Comparison of ENCODE assay signal across 8 cellular contexts in the genomic region with DNA sequence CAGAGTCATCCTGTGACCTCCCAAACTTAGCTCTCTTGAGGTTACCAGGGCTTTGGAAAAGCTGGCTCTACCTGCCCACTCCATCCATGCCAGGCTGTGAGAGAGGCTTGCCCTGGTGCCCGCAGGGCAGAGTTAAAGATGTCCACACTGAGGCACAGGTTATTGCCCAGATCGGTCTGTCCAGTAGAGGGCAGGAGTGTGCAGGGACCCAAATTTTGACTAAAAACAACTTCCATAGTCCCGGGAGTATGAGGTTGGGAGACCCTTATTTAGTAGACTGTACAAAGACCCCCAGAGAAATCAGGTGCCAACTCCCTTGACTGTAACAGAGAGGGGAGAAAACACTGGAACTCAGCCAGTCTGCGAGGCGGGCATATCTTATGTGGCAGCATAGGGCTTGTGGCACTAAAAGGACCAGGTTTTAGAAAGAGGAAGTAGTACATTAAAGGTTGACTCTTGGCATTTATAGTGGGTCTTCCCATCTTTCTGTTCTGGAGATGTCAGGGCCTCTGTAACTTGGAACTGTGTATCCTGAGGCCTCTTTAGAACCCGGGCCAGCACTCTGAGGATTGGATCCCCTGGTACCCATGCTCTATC. TPM values are rescaled to one million over a fixed set of nuclear protein-coding genes. Genes with fewer than 3 reads are reported as not detected.
DNase-seq lines count a peak whose midpoint lies in the region; ATAC-seq and TF ChIP-seq lines count a peak whose summit lies in the region.

No MANE protein-coding gene starts in this region.

- intact Hi-C loops in OCI-LY7 (cut with micrococcal nuclease; ENCODE audit: unreplicated experiment), result loop anchor here (10.0 kb wide), 1 partner anchor 113 kb away; no protein-coding TSS in a partner anchor
- intact Hi-C loops in activated naive CD4-positive, alpha-beta T cell treated with anti-CD3 and anti-CD28 coated beads for 36 hours (cut with micrococcal nuclease), result loop anchor here (1.0 to 5.0 kb wide), 2 partner anchors 90 to 174 kb away; no protein-coding TSS in a partner anchor
- intact Hi-C loops in right cardiac atrium (cut with DNase I), result no loop called here

- POLR2A ChIA-PET in OCI-LY7 (lab: Charles Lee), result no interaction called here

- H3K4me2 ChIP-seq in OCI-LY7 (ENCODE audit: low read length), result peak overlapping the region; percentile 34; the same call in 1 of the 2 replicates

- H3K4me1 ChIP-seq in OCI-LY7 (ENCODE audit: insufficient read depth, low read length, poor library complexity, severe bottlenecking) (no peaks in the 10 kb centered on the region), right cardiac atrium (ENCODE audit: control insufficient read depth, insufficient read depth, low read length) (peaks cover 2% of the 10 kb centered on the region)

- no peak overlapping the region for H2AFZ ChIP-seq in OCI-LY7 (ENCODE audit: low read length)

- DNase-seq in OCI-LY7 (ENCODE audit: low spot score), result peak; percentile 40
- DNase-seq in activated naive CD4-positive, alpha-beta T cell treated with anti-CD3 and anti-CD28 coated beads for 36 hours, result peak; percentile 70
- no peak for DNase-seq in right cardiac atrium
- peak; percentile 21 to 44 for DNase-seq in stimulated activated CD8-positive, alpha-beta memory T cell treated with anti-CD3 and anti-CD28 coated beads, Interleukin-2, amount 100 ng/mL, for 48 hours (ENCODE audit: low read depth in 2 of 2)
- DNase-seq in SK-N-DZ (ENCODE audit: low spot score), result no peak

- TF ChIP-seq CTCF in GM12875 (IDR thresholded peaks at IDR 0.05; ENCODE audit: borderline replicate concordance, insufficient read depth, low read depth, low read length), result peak; percentile 80
- peak; percentile 94 for TF ChIP-seq CTCF in OCI-LY7 (conservative IDR thresholded peaks at IDR 0.05; ENCODE audit: low read length)

- no peaks in the 10 kb centered on the region for H3K9me3 ChIP-seq in OCI-LY7 (ENCODE audit: low read length)
- no peaks in the 10 kb centered on the region for H3K9me3 ChIP-seq in right cardiac atrium (ENCODE audit: control insufficient read depth, low read length)

- H3K27ac Mint-ChIP-seq in activated naive CD4-positive, alpha-beta T cell treated with anti-CD3 and anti-CD28 coated beads for 36 hours, result no peak overlapping the region

- CTCF ChIA-PET in OCI-LY7 (lab: Charles Lee; ENCODE audit: unreplicated experiment), result no interaction called here
- CTCF ChIA-PET in activated naive CD4-positive, alpha-beta T cell treated with anti-CD3 and anti-CD28 coated beads for 36 hours (lab: Charles Lee), result interaction anchor here (0.6 to 1.3 kb wide), 9 partner anchors 12 to 105 kb away, joined by 3 to 6 read pairs (median 3); no protein-coding TSS in a partner anchor

- no peaks in the 10 kb centered on the region for H3K79me2 ChIP-seq in OCI-LY7 (ENCODE audit: insufficient read depth, low read depth, low read length)

- H3K27ac ChIP-seq in OCI-LY7 (ENCODE audit: low read depth, low read length, poor library complexity, severe bottlenecking) (no peak overlapping the region), right cardiac atrium (ENCODE audit: low read length) (peak overlapping the region; percentile 73)

- H3K4me3 Mint-ChIP-seq in activated naive CD4-positive, alpha-beta T cell treated with anti-CD3 and anti-CD28 coated beads for 36 hours, result no peak overlapping the region

- H3K36me3 ChIP-seq in OCI-LY7 (ENCODE audit: insufficient read depth, low read length), result no peaks in the 10 kb centered on the region

- no peaks in the 10 kb centered on the region for H4K20me1 ChIP-seq in OCI-LY7 (ENCODE audit: insufficient read depth, low read length)

- no peak overlapping the region for H3K4me3 ChIP-seq in GM12875 (ENCODE audit: low read depth, low read length)
- no peak overlapping the region for H3K4me3 ChIP-seq in OCI-LY7 (ENCODE audit: low read depth, low read length, poor library complexity, severe bottlenecking)
- H3K4me3 ChIP-seq in right cardiac atrium (ENCODE audit: low read length), result no peak overlapping the region

- 53% methylated on average over 6 of the region's 6 CpGs for WGBS in right cardiac atrium

- peaks cover 19% of the 10 kb centered on the region for H3K4me1 Mint-ChIP-seq in activated naive CD4-positive, alpha-beta T cell treated with anti-CD3 and anti-CD28 coated beads for 36 hours (ENCODE audit: low read depth)

- ATAC-seq in right cardiac atrium (peak; percentile 35 to 45), HG03045 (IDR thresholded peaks at IDR 0.05; ENCODE audit: unreplicated experiment) (no peak), GM21381 (IDR thresholded peaks at IDR 0.05; ENCODE audit: unreplicated experiment) (no peak)

- H3K27me3 Mint-ChIP-seq in activated naive CD4-positive, alpha-beta T cell treated with anti-CD3 and anti-CD28 coated beads for 36 hours (ENCODE audit: low read depth), result peaks cover 14% of the 10 kb centered on the region

- H3K9me2 ChIP-seq in OCI-LY7 (ENCODE audit: insufficient read depth, low read length), result no peaks in the 10 kb centered on the region

- no TSS peak for BruUV-seq in OCI-LY7 (replicated peaks; lab: Mats Ljungman, UMichigan)

- H3K9me3 Mint-ChIP-seq in activated naive CD4-positive, alpha-beta T cell treated with anti-CD3 and anti-CD28 coated beads for 36 hours, result no peaks in the 10 kb centered on the region

- H3K27me3 ChIP-seq in right cardiac atrium (ENCODE audit: control insufficient read depth, insufficient read depth), result no peaks in the 10 kb centered on the region

- H3K36me3 Mint-ChIP-seq in activated naive CD4-positive, alpha-beta T cell treated with anti-CD3 and anti-CD28 coated beads for 36 hours (ENCODE audit: low read depth), result no peaks in the 10 kb centered on the region

RNA-seq across cellular contexts. Expression of a gene that starts 43.3 kb away (rescaled TPM):
- not detected in 2 replicates for total RNA-seq in OCI-LY7 (2014; rRNA removed; shearing (Covaris generic))
- total RNA-seq in OCI-LY7 (2022) (not detected in 2 replicates), right cardiac atrium (not detected)
- not detected for total RNA-seq in activated naive CD4-positive, alpha-beta T cell treated with anti-CD3 and anti-CD28 coated beads for 36 hours
- not detected for polyA plus RNA-seq in right cardiac atrium
- not detected in 2 replicates for polyA plus RNA-seq in SK-N-DZ (2014; cell fraction: cytosol; rRNA removed)
- polyA plus RNA-seq in SK-N-DZ (2014; cell fraction: nucleus; rRNA removed), result not detected in 2 replicates

RNA-seq across cellular contexts. Expression of a gene that starts 58.3 kb away (rescaled TPM):
- 14.2 and 18.1 TPM in 2 replicates for total RNA-seq in OCI-LY7 (2014; rRNA removed; shearing (Covaris generic))
- total RNA-seq in OCI-LY7 (2022) (30.6 and 35.2 TPM in 2 replicates), right cardiac atrium (10 to 100 TPM; 14.3 to 16.5 (median 15.5) TPM)
- 10 to 100 TPM; 18.5 to 20.2 TPM for total RNA-seq in activated naive CD4-positive, alpha-beta T cell treated with anti-CD3 and anti-CD28 coated beads for 36 hours
- polyA plus RNA-seq in right cardiac atrium, result 8.7 TPM
- 23.0 and 24.5 TPM in 2 replicates for polyA plus RNA-seq in SK-N-DZ (2014; cell fraction: cytosol; rRNA removed)
- 25.3 and 29.6 TPM in 2 replicates for polyA plus RNA-seq in SK-N-DZ (2014; cell fraction: nucleus; rRNA removed)

Comparison
In these comparisons a context has a peak if more than half of its experiments do, and no peak if none do; other contexts are left out.
1. DNase-seq: peak in OCI-LY7 (single experiment), activated naive CD4-positive, alpha-beta T cell treated with anti-CD3 and anti-CD28 coated beads for 36 hours (single experiment) and stimulated activated CD8-positive, alpha-beta memory T cell treated with anti-CD3 and anti-CD28 coated beads, Interleukin-2, amount 100 ng/mL, for 48 hours (2 of 2); none in right cardiac atrium (0 of 3) and SK-N-DZ (single experiment).
2. ATAC-seq: peak in right cardiac atrium (2 of 2); none in HG03045 (single experiment) and GM21381 (single experiment).
3. intact Hi-C loops: an anchor here in OCI-LY7 (10.0 kb wide) and activated naive CD4-positive, alpha-beta T cell treated with anti-CD3 and anti-CD28 coated beads for 36 hours (1.0 to 5.0 kb wide); none called in right cardiac atrium.